ENCODE assay signal across 8 cellular contexts in genomic region chr7:151409555-151410404, GRCh38. TPM values are rescaled to one million over a fixed set of nuclear protein-coding genes. Genes with fewer than 3 reads are reported as not detected.
DNase-seq lines count a peak whose midpoint lies in the region; ATAC-seq and TF ChIP-seq lines count a peak whose summit lies in the region.
"Had no signal": no experiment of that assay in that cellular context is flagged by ENCODE, and none has a peak within 500 bp of the region (broad histone marks: within the 10 kb centered on the region; RNA-seq: fewer than 3 reads in every experiment).

WDR86 (minus strand) TSS chr7:151410038; CDS start chr7:151409589, 449 bp downstream.

- H3K27ac ChIP-seq in iPS-18a (ENCODE audit: low read length): no peak within 1 kb of the TSS
- no peak within 1 kb of the TSS for H3K27ac ChIP-seq in smooth muscle cell (ENCODE audit: low read depth)

- H3F3A ChIP-seq in smooth muscle cell (ENCODE audit: low read depth): no peaks in the 10 kb centered on the region

- peak within 1 kb of the TSS; percentile 81 for H2AFZ ChIP-seq in smooth muscle cell (ENCODE audit: low read depth)

- no peak for TF ChIP-seq RAD21 in Ishikawa (IDR thresholded peaks at IDR 0.05; ENCODE audit: low read depth)

- H3K9ac ChIP-seq in iPS-18a (ENCODE audit: low read length) (peak within 1 kb of the TSS; percentile 68), smooth muscle cell (ENCODE audit: low read depth) (peak within 1 kb of the TSS; percentile 66)

- TF ChIP-seq CTCF in smooth muscle cell (IDR thresholded peaks at IDR 0.05; ENCODE audit: borderline replicate concordance, insufficient read depth, poor library complexity, severe bottlenecking): no peak

- peaks cover 2% of the 10 kb centered on the region for H3K36me3 Mint-ChIP-seq in activated naive CD4-positive, alpha-beta T cell treated with anti-CD3 and anti-CD28 coated beads, Interleukin-2, amount 50 U/mL, for 24 hours

- H3K27me3 ChIP-seq in iPS-18a (ENCODE audit: control insufficient read depth, insufficient read depth, low read length): peaks cover 29% of the 10 kb centered on the region
- H3K27me3 ChIP-seq in smooth muscle cell (ENCODE audit: low read depth): peaks cover 36% of the 10 kb centered on the region

- H3K36me3 ChIP-seq in iPS-18a (ENCODE audit: control insufficient read depth, low read depth, low read length): no peaks in the 10 kb centered on the region
- no peaks in the 10 kb centered on the region for H3K36me3 ChIP-seq in smooth muscle cell (ENCODE audit: low read depth)

- H3K4me3 ChIP-seq in iPS-18a (ENCODE audit: low read length): peak within 1 kb of the TSS; percentile 81
- H3K4me3 ChIP-seq in smooth muscle cell: peak within 1 kb of the TSS; percentile 73

- H3K27me3 Mint-ChIP-seq in activated naive CD4-positive, alpha-beta T cell treated with anti-CD3 and anti-CD28 coated beads, Interleukin-2, amount 50 U/mL, for 24 hours: peaks cover 20% of the 10 kb centered on the region

- H3K4me1 ChIP-seq in iPS-18a (ENCODE audit: control insufficient read depth, low read depth, low read length): peaks cover 19% of the 10 kb centered on the region
- H3K4me1 ChIP-seq in smooth muscle cell (ENCODE audit: low read depth): no peaks in the 10 kb centered on the region

- H3K9me3 Mint-ChIP-seq in activated naive CD4-positive, alpha-beta T cell treated with anti-CD3 and anti-CD28 coated beads, Interleukin-2, amount 50 U/mL, for 24 hours: peaks cover 4% of the 10 kb centered on the region

- peak within 1 kb of the TSS; percentile 84 for H3K4me3 Mint-ChIP-seq in activated naive CD4-positive, alpha-beta T cell treated with anti-CD3 and anti-CD28 coated beads, Interleukin-2, amount 50 U/mL, for 24 hours

- peaks cover 42% of the 10 kb centered on the region for H3K4me1 Mint-ChIP-seq in activated naive CD4-positive, alpha-beta T cell treated with anti-CD3 and anti-CD28 coated beads, Interleukin-2, amount 50 U/mL, for 24 hours

- no peak for TF ChIP-seq EP300 in Ishikawa (IDR thresholded peaks at IDR 0.05; ENCODE audit: borderline replicate concordance)

- no peak within 1 kb of the TSS for H3K27ac Mint-ChIP-seq in activated naive CD4-positive, alpha-beta T cell treated with anti-CD3 and anti-CD28 coated beads, Interleukin-2, amount 50 U/mL, for 24 hours

- H3K9me3 ChIP-seq in iPS-18a (ENCODE audit: control insufficient read depth, low read depth, low read length): no peaks in the 10 kb centered on the region
- no peaks in the 10 kb centered on the region for H3K9me3 ChIP-seq in smooth muscle cell (replicated peaks; ENCODE audit: low read depth)

- no peaks in the 10 kb centered on the region for H4K20me1 ChIP-seq in smooth muscle cell (ENCODE audit: low read depth)

- DNase-seq in smooth muscle cell (lab: John Stamatoyannopoulos, UW; ENCODE audit: unreplicated experiment) (no peak), mucosa of gallbladder (ENCODE audit: low spot score) (no peak), anterior cingulate cortex (lab: John Stamatoyannopoulos, UW) (no peak)

- ATAC-seq in HG03097 (IDR thresholded peaks at IDR 0.05; ENCODE audit: low FRiP score, unreplicated experiment): no peak

- peak within 1 kb of the TSS; percentile 96 for H3K4me2 ChIP-seq in smooth muscle cell

- H3K79me2 ChIP-seq in smooth muscle cell (ENCODE audit: low read depth): no peaks in the 10 kb centered on the region

- 1% methylated on average over 48 of the region's 90 CpGs for WGBS in smooth muscle cell (ENCODE audit: low lambda C conversion rate)

TF ChIP-seq in Ishikawa, 13 proteins besides CTCF, POLR2A, EP300 and RAD21:
- TF ChIP-seq USF1 (IDR thresholded peaks at IDR 0.05) (no peak), ZBTB7A (IDR thresholded peaks at IDR 0.05; ENCODE audit: low read depth) (peak; percentile 81)

RNA-seq across cellular contexts. Expression of gene WDR86, which starts in this region (rescaled TPM):
- total RNA-seq in smooth muscle cell (1.3 and 5.6 TPM in 2 replicates), mucosa of gallbladder (2.9 TPM)
- polyA plus RNA-seq in smooth muscle cell: 4.1 and 8.3 TPM in 2 replicates
- total RNA-seq: HT1080 had no signal
